Comparison of ENCODE assay signal across 21 cellular contexts in the genomic region with DNA sequence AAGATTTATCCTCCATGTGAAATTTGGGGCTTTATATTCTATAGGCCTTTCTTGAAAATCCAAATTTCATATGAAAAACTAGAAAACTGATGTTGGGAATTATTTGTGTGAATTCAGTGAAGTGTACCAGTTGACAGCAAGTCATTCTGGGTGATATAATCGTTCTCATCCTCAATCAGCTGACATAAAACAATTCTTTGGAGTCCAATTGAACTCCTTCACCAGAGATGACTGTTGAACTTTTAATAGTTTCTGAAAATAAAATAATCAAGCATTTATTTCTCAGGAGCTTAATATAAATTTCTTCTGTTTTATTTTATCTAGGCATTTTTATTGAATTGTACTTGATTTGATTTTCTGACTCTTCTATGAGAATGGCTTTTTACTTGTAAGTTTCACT.
DNase-seq lines count a peak whose midpoint lies in the region; ATAC-seq and TF ChIP-seq lines count a peak whose summit lies in the region.
"Had no signal": no experiment of that assay in that cellular context is flagged by ENCODE, and none has a peak within 500 bp of the region (broad histone marks: within the 10 kb centered on the region; RNA-seq: fewer than 3 reads in every experiment).

No MANE protein-coding gene starts in this region.

- no peaks in the 10 kb centered on the region for H3K36me3 ChIP-seq in left ventricle myocardium inferior
- H3K36me3 ChIP-seq in heart right ventricle: no peaks in the 10 kb centered on the region
- no peaks in the 10 kb centered on the region for H3K36me3 ChIP-seq in OCI-LY7 (ENCODE audit: insufficient read depth, low read length)
- H3K36me3 ChIP-seq: BE2C; BLaER1 treated with 17β-estradiol and CSF1 and Interleukin-3, amounts not matched to agents 10 nM and 100 nM; HAP-1 had no signal

- H4K20me1 ChIP-seq in OCI-LY7 (ENCODE audit: insufficient read depth, low read length): no peaks in the 10 kb centered on the region
- H4K20me1 ChIP-seq: BLaER1 treated with 17β-estradiol and CSF1 and Interleukin-3, amounts not matched to agents 10 nM and 100 nM had no signal

- ATAC-seq in heart right ventricle (no peak), WTC11 (no peak)
- ATAC-seq: A549 had no signal

- H3K4me3 ChIP-seq in left ventricle myocardium inferior: no peak overlapping the region
- H3K4me3 ChIP-seq in heart right ventricle: no peak overlapping the region
- no peak overlapping the region for H3K4me3 ChIP-seq in OCI-LY7 (ENCODE audit: low read depth, low read length, poor library complexity, severe bottlenecking)
- H3K4me3 ChIP-seq: A549; BLaER1 treated with 17β-estradiol and CSF1 and Interleukin-3, amounts not matched to agents 10 nM and 100 nM; HAP-1 had no signal

- peaks cover 52% of the 10 kb centered on the region for H3K4me1 Mint-ChIP-seq in glutamatergic neuron (ENCODE audit: low read depth, unreplicated experiment)
- peaks cover 3% of the 10 kb centered on the region; the same call in 1 of the 2 replicates for H3K4me1 Mint-ChIP-seq in WTC11
- H3K4me1 Mint-ChIP-seq: CD14-positive monocyte; CD8-positive, alpha-beta memory T cell had no signal

- TF ChIP-seq CTCF in left ventricle myocardium inferior (IDR thresholded peaks at IDR 0.05; ENCODE audit: borderline replicate concordance) (no peak), heart right ventricle (IDR thresholded peaks at IDR 0.05) (no peak), glutamatergic neuron (IDR thresholded peaks at IDR 0.05; ENCODE audit: partially characterized antibody, unreplicated experiment) (no peak), OCI-LY7 (conservative IDR thresholded peaks at IDR 0.05; ENCODE audit: low read length) (no peak), WTC11 (IDR thresholded peaks at IDR 0.05) (no peak)

- H3K9me3 Mint-ChIP-seq in glutamatergic neuron (ENCODE audit: unreplicated experiment) (peaks cover 6% of the 10 kb centered on the region), WTC11 (no peaks in the 10 kb centered on the region)
- H3K9me3 Mint-ChIP-seq: CD14-positive monocyte; CD4-positive, alpha-beta T cell had no signal

- no peaks in the 10 kb centered on the region for H3K79me2 ChIP-seq in OCI-LY7 (ENCODE audit: insufficient read depth, low read depth, low read length)

- H3K27me3 ChIP-seq in left ventricle myocardium inferior (ENCODE audit: low read depth): no peaks in the 10 kb centered on the region
- H3K27me3 ChIP-seq in heart right ventricle: no peaks in the 10 kb centered on the region
- H3K27me3 ChIP-seq: BE2C; BLaER1 treated with 17β-estradiol and CSF1 and Interleukin-3, amounts not matched to agents 10 nM and 100 nM had no signal

- CTCF ChIA-PET in OCI-LY7 (lab: Charles Lee; ENCODE audit: unreplicated experiment) (no interaction called here), WTC11 (lab: Charles Lee) (interaction anchor here (0.8 kb wide), 1 partner anchor 240 kb away, joined by 3 read pairs; no protein-coding TSS in a partner anchor)

- H3K27ac ChIP-seq in left ventricle myocardium inferior (replicated peaks) (peak overlapping the region; percentile 25), heart right ventricle (no peak overlapping the region), OCI-LY7 (ENCODE audit: low read depth, low read length, poor library complexity, severe bottlenecking) (no peak overlapping the region)
- H3K27ac ChIP-seq: A549; BLaER1 treated with 17β-estradiol and CSF1 and Interleukin-3, amounts not matched to agents 10 nM and 100 nM had no signal

- intact Hi-C loops in left ventricle myocardium inferior (cut with micrococcal nuclease): no loop called here
- intact Hi-C loops in heart right ventricle (cut with DNase I): loop anchor here in 1 of 10 donors (5.0 kb wide), 1 partner anchor 35 kb away; no protein-coding TSS in a partner anchor
- intact Hi-C loops in OCI-LY7 (cut with micrococcal nuclease; ENCODE audit: unreplicated experiment): no loop called here

- H3K27me3 Mint-ChIP-seq in glutamatergic neuron (ENCODE audit: unreplicated experiment): peaks cover 6% of the 10 kb centered on the region
- no peaks in the 10 kb centered on the region for H3K27me3 Mint-ChIP-seq in WTC11 (ENCODE audit: low read depth)
- H3K27me3 Mint-ChIP-seq: CD4-positive, alpha-beta T cell; CD8-positive, alpha-beta memory T cell had no signal

- BruUV-seq in OCI-LY7 (replicated peaks; lab: Mats Ljungman, UMichigan): no TSS peak

- no peak overlapping the region for H2AFZ ChIP-seq in OCI-LY7 (ENCODE audit: low read length)

- H3K27ac Mint-ChIP-seq in glutamatergic neuron (ENCODE audit: unreplicated experiment) (peak overlapping the region; percentile 71), WTC11 (no peak overlapping the region)
- H3K27ac Mint-ChIP-seq: CD14-positive monocyte; CD4-positive, alpha-beta T cell; CD8-positive, alpha-beta memory T cell; HFFc6 had no signal

- H3K4me3 Mint-ChIP-seq in glutamatergic neuron (ENCODE audit: unreplicated experiment): no peak overlapping the region
- no peak overlapping the region for H3K4me3 Mint-ChIP-seq in WTC11
- H3K4me3 Mint-ChIP-seq: CD14-positive monocyte; CD4-positive, alpha-beta T cell; CD8-positive, alpha-beta memory T cell; HFFc6 had no signal

- 53 to 59% methylated on average over 1 of the region's 1 CpG for WGBS in heart right ventricle, 2 donors

- no peaks in the 10 kb centered on the region for H3K9me2 ChIP-seq in OCI-LY7 (ENCODE audit: insufficient read depth, low read length)

- H3K36me3 Mint-ChIP-seq in glutamatergic neuron (ENCODE audit: unreplicated experiment) (no peaks in the 10 kb centered on the region), WTC11 (no peaks in the 10 kb centered on the region)
- H3K36me3 Mint-ChIP-seq: CD14-positive monocyte; CD8-positive, alpha-beta memory T cell had no signal

- peaks cover 3% of the 10 kb centered on the region for H3K4me1 ChIP-seq in left ventricle myocardium inferior
- peaks cover 0 to 16% (median 0%) of the 10 kb centered on the region in 9 donors for H3K4me1 ChIP-seq in heart right ventricle
- H3K4me1 ChIP-seq in OCI-LY7 (ENCODE audit: insufficient read depth, low read length, poor library complexity, severe bottlenecking): no peaks in the 10 kb centered on the region
- H3K4me1 ChIP-seq: A549, HAP-1 had no signal

- no peak for DNase-seq in left ventricle myocardium inferior
- no peak for DNase-seq in heart right ventricle
- no peak for DNase-seq in glutamatergic neuron
- DNase-seq in pons (ENCODE audit: low spot score): peak; percentile 58
- no peak for DNase-seq in OCI-LY7 (ENCODE audit: low spot score)
- no peak for DNase-seq in WTC11 (ENCODE audit: low spot score)
- DNase-seq in SK-N-DZ (ENCODE audit: low spot score): no peak
- DNase-seq: 8988T; ACHN; AML-193; BE2C; CD4-positive, alpha-beta T cell; CD8-positive, alpha-beta memory T cell; DMS153; DND-41; GOT3; HFFc6 had no signal

- no peak overlapping the region for H3K4me2 ChIP-seq in OCI-LY7 (ENCODE audit: low read length)
- H3K4me2 ChIP-seq: A549 had no signal

- no peaks in the 10 kb centered on the region for H3K9me3 ChIP-seq in left ventricle myocardium inferior (replicated peaks)
- H3K9me3 ChIP-seq in heart right ventricle: no peaks in the 10 kb centered on the region
- no peaks in the 10 kb centered on the region for H3K9me3 ChIP-seq in OCI-LY7 (ENCODE audit: low read length)
- H3K9me3 ChIP-seq: A549; BE2C; BLaER1 treated with 17β-estradiol and CSF1 and Interleukin-3, amounts not matched to agents 10 nM and 100 nM; HAP-1 had no signal

- POLR2A ChIA-PET in OCI-LY7 (lab: Charles Lee) (interaction anchor here (1.6 kb wide), 1 partner anchor 11 kb away, joined by 5 read pairs; no protein-coding TSS in a partner anchor), WTC11 (lab: Charles Lee) (no interaction called here)

TF ChIP-seq in WTC11, 78 proteins besides CTCF, POLR2A, EP300 and RAD21 (continues in another document):
- no peak for TF ChIP-seq ZNF138 (CRISPR knock-in tag; conservative IDR thresholded peaks at IDR 0.05)
- TF ChIP-seq, protein P1, sequence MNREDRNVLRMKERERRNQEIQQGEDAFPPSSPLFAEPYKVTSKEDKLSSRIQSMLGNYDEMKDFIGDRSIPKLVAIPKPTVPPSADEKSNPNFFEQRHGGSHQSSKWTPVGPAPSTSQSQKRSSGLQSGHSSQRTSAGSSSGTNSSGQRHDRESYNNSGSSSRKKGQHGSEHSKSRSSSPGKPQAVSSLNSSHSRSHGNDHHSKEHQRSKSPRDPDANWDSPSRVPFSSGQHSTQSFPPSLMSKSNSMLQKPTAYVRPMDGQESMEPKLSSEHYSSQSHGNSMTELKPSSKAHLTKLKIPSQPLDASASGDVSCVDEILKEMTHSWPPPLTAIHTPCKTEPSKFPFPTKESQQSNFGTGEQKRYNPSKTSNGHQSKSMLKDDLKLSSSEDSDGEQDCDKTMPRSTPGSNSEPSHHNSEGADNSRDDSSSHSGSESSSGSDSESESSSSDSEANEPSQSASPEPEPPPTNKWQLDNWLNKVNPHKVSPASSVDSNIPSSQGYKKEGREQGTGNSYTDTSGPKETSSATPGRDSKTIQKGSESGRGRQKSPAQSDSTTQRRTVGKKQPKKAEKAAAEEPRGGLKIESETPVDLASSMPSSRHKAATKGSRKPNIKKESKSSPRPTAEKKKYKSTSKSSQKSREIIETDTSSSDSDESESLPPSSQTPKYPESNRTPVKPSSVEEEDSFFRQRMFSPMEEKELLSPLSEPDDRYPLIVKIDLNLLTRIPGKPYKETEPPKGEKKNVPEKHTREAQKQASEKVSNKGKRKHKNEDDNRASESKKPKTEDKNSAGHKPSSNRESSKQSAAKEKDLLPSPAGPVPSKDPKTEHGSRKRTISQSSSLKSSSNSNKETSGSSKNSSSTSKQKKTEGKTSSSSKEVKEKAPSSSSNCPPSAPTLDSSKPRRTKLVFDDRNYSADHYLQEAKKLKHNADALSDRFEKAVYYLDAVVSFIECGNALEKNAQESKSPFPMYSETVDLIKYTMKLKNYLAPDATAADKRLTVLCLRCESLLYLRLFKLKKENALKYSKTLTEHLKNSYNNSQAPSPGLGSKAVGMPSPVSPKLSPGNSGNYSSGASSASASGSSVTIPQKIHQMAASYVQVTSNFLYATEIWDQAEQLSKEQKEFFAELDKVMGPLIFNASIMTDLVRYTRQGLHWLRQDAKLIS (CRISPR knock-in tag; IDR thresholded peaks at IDR 0.05; ENCODE audit: borderline replicate concordance): no peak
- TF ChIP-seq, protein P2, sequence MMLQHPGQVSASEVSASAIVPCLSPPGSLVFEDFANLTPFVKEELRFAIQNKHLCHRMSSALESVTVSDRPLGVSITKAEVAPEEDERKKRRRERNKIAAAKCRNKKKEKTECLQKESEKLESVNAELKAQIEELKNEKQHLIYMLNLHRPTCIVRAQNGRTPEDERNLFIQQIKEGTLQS (CRISPR knock-in tag; conservative IDR thresholded peaks at IDR 0.05): no peak
